Comparison of ENCODE assay signal across 22 cellular contexts in the genomic region with DNA sequence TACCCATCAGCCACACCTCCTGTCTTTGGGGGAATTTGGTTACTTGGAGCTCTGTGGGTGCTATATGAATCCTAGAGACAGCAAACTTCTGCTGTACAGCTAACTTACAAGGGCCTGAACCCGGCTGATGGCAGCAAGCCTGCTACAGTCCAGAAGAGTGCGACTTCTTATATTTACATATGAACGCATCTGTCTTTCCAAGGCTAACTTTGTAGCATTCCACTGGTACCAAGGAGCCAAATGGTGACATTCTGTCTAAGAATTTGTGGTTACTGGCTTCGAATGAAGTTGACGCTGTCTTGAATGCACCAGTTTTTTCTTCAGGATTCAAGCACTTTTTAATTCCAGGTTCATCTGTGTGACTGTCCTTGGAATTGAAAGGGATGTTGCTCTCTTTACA. TPM values are rescaled to one million over a fixed set of nuclear protein-coding genes. Genes with fewer than 3 reads are reported as not detected.
DNase-seq lines count a peak whose midpoint lies in the region; ATAC-seq and TF ChIP-seq lines count a peak whose summit lies in the region.
"Had no signal": no experiment of that assay in that cellular context is flagged by ENCODE, and none has a peak within 500 bp of the region (broad histone marks: within the 10 kb centered on the region; RNA-seq: fewer than 3 reads in every experiment).

No MANE protein-coding gene starts in this region.

- H3K27me3 ChIP-seq in neuronal stem cell (ENCODE audit: control insufficient read depth in 3 of 3, insufficient read depth in 3 of 3, low read depth in 1 of 3, low read length in 3 of 3) = no peaks in the 10 kb centered on the region
- H3K27me3 ChIP-seq: BE2C, hepatocyte had no signal

- TF ChIP-seq CTCF in cardiac fibroblast (IDR thresholded peaks at IDR 0.05; ENCODE audit: low read depth, low read length) = no peak

- no peak overlapping the region for H3K18ac ChIP-seq in neuronal stem cell (ENCODE audit: low read length)

- no peak overlapping the region for H2AK5ac ChIP-seq in neuronal stem cell (ENCODE audit: low read depth, low read length)

- ATAC-seq in HG03196 (IDR thresholded peaks at IDR 0.05; ENCODE audit: unreplicated experiment) = no peak
- ATAC-seq: HepG2, left colon, psoas muscle had no signal

- no peak overlapping the region for H4K8ac ChIP-seq in neuronal stem cell (ENCODE audit: low read depth, low read length)

- no peak overlapping the region for H3K14ac ChIP-seq in neuronal stem cell (ENCODE audit: low read length)

- no peak overlapping the region for H2BK15ac ChIP-seq in neuronal stem cell (ENCODE audit: low read length)

- H3K27ac ChIP-seq in neuronal stem cell (replicated peaks; ENCODE audit: low read length) = no peak overlapping the region
- H3K27ac ChIP-seq: epithelial cell of prostate, hepatocyte, psoas muscle had no signal

- no peak overlapping the region for H3K4ac ChIP-seq in neuronal stem cell (ENCODE audit: low read length)

- no peak overlapping the region for H3K23ac ChIP-seq in neuronal stem cell (ENCODE audit: low read depth, low read length, poor library complexity)

- DNase-seq in AG08395 (ENCODE audit: low spot score) = peak; percentile 74
- peak; percentile 69 for DNase-seq in HS-27A (ENCODE audit: low read depth)
- peak; percentile 69 to 89 for DNase-seq in cardiac fibroblast (ENCODE audit: low read depth in 2 of 2)
- peak; percentile 66 for DNase-seq in myocyte (ENCODE audit: low read depth)
- DNase-seq in GM19240 (ENCODE audit: insufficient read length, low spot score) = no peak
- no peak for DNase-seq in neuronal stem cell (ENCODE audit: low spot score)
- DNase-seq in amygdala (lab: John Stamatoyannopoulos, UW) = no peak
- DNase-seq: activated CD4-positive, alpha-beta T cell treated with anti-CD3 and anti-CD28 coated beads for 1 hour; activated CD8-positive, alpha-beta memory T cell treated with anti-CD3 and anti-CD28 coated beads, Interleukin-2, amount 50 U/mL, for 48 hours; activated naive CD4-positive, alpha-beta T cell treated with anti-CD3 and anti-CD28 coated beads for 36 hours; BE2C; DMS 273 treated with DMSO at 0.1 percent for 48 hours; H7; left colon; NCI-H2107; NCI-H774; psoas muscle; T-helper 1 cell had no signal

- H3K4me1 ChIP-seq in neuronal stem cell (ENCODE audit: control insufficient read depth in 2 of 2, insufficient read depth in 1 of 2, low read depth in 1 of 2, low read length in 2 of 2) = peaks cover 6 to 21% of the 10 kb centered on the region in 2 donors

- H3K4me3 ChIP-seq in cardiac fibroblast (replicated peaks in 1 of 2; ENCODE audit: low read depth in 2 of 2, low read length in 2 of 2) (no peak overlapping the region), neuronal stem cell (ENCODE audit: low read length in 2 of 2) (no peak overlapping the region)
- H3K4me3 ChIP-seq: hepatocyte, psoas muscle had no signal

- peaks cover 0 to 8% of the 10 kb centered on the region in 2 donors for H3K9me3 ChIP-seq in neuronal stem cell (replicated peaks in 1 of 2; ENCODE audit: control insufficient read depth in 2 of 2, insufficient read depth in 1 of 2, low read depth in 1 of 2, low read length in 2 of 2)
- H3K9me3 ChIP-seq: BE2C, psoas muscle had no signal

- no CpG with 5 or more reads among the region's 5 CpGs for WGBS in neuronal stem cell (ENCODE audit: extremely low coverage in 2 of 2, insufficient read length in 2 of 2, insufficient replicate concordance in 1 of 2), 2 donors

- no peak overlapping the region for H2BK120ac ChIP-seq in neuronal stem cell (ENCODE audit: low read depth, low read length)

- H4K91ac ChIP-seq in neuronal stem cell (ENCODE audit: low read depth, low read length, poor library complexity) = no peak overlapping the region

- peaks cover 12 to 19% of the 10 kb centered on the region in 2 donors for H3K36me3 ChIP-seq in neuronal stem cell (replicated peaks in 1 of 2; ENCODE audit: control insufficient read depth in 2 of 2, insufficient read depth in 2 of 2, low read length in 2 of 2)

- no peak overlapping the region for H2BK12ac ChIP-seq in neuronal stem cell (ENCODE audit: low read length)

- no peak overlapping the region for H3K4me2 ChIP-seq in neuronal stem cell (ENCODE audit: insufficient read depth, low read length, poor library complexity, severe bottlenecking)
- H3K4me2 ChIP-seq: hepatocyte had no signal

- no peak overlapping the region for H3K9ac ChIP-seq in neuronal stem cell (ENCODE audit: low read depth, low read length, poor library complexity)

- no peak overlapping the region for H2AFZ ChIP-seq in neuronal stem cell (ENCODE audit: low read length)
- H2AFZ ChIP-seq: hepatocyte had no signal

- H3K79me1 ChIP-seq in neuronal stem cell (ENCODE audit: low read depth, low read length) = no peaks in the 10 kb centered on the region

- no peak overlapping the region for H2BK5ac ChIP-seq in neuronal stem cell (ENCODE audit: low read length)

RNA-seq across cellular contexts. Expression of gene THUMPD2, which starts 42.5 kb away (rescaled TPM):
- total RNA-seq in myocyte = 12.0 and 13.3 TPM in 2 replicates
- 10.0 TPM for polyA plus RNA-seq in myocyte (2012)
- polyA plus RNA-seq in neuronal stem cell (2013, experiment 1 of 2) = 12.1 TPM
- 13.1 TPM for polyA plus RNA-seq in neuronal stem cell (2013, experiment 2 of 2)

Comparison
In these comparisons a context has a peak if more than half of its experiments do, and no peak if none do; other contexts are left out.
1. DNase-seq: peak in AG08395 (single experiment), HS-27A (single experiment), cardiac fibroblast (2 of 2) and myocyte (single experiment); none in GM19240 (single experiment), neuronal stem cell (single experiment) and amygdala (0 of 56).